Comparison of ENCODE assay signal across 21 cellular contexts in genomic region chr7:101265622-101266516, GRCh38.
"Had no signal": no experiment of that assay in that cellular context is flagged by ENCODE, and none has a peak within 500 bp of the region (broad histone marks: within the 10 kb centered on the region; RNA-seq: fewer than 3 reads in every experiment).

No MANE protein-coding gene starts in this region.

- H3K27ac ChIP-seq: epithelial cell of prostate, esophagus muscularis mucosa, gastrocnemius medialis, heart right ventricle, left ventricle myocardium inferior, psoas muscle, right lobe of liver, testis, tibial nerve, upper lobe of right lung, vagina had no signal

- H3K9me3 Mint-ChIP-seq: immature natural killer cell; nephron; stimulated activated effector memory CD8-positive, alpha-beta T cell treated with anti-CD3 and anti-CD28 coated beads, Interleukin-12 subunit alpha, Interleukin-12 subunit beta, amount 100 ng/mL, for 72 hours; stimulated activated naive CD8-positive, alpha-beta T cell treated with anti-CD3 and anti-CD28 coated beads, Interleukin-15, Interleukin-2, amounts not matched to agents 100 ng/mL and 50 ng/mL, for 24 hours had no signal

- H3K4me1 ChIP-seq: esophagus muscularis mucosa, gastrocnemius medialis, psoas muscle, right lobe of liver, tibial nerve, upper lobe of right lung, vagina had no signal

- DNase-seq: effector memory CD4-positive, alpha-beta T cell; gastrocnemius medialis; heart right ventricle; immature natural killer cell; left ventricle myocardium inferior; mesendoderm; naive B cell; psoas muscle; retina; right lobe of liver; stimulated activated CD4-positive, alpha-beta T cell treated with anti-CD3 and anti-CD28 coated beads, Interleukin-4, amount 100 ng/mL, for 1 hour; stimulated activated CD8-positive, alpha-beta memory T cell treated with anti-CD3 and anti-CD28 coated beads, Interleukin-4, amount 100 ng/mL, for 48 hours; testis; upper lobe of right lung had no signal

- H3K4me1 Mint-ChIP-seq: immature natural killer cell; naive B cell; stimulated activated effector memory CD8-positive, alpha-beta T cell treated with anti-CD3 and anti-CD28 coated beads, Interleukin-12 subunit alpha, Interleukin-12 subunit beta, amount 100 ng/mL, for 72 hours had no signal

- H3K9me3 ChIP-seq: esophagus muscularis mucosa, gastrocnemius medialis, heart right ventricle, left ventricle myocardium inferior, psoas muscle, right lobe of liver, testis, tibial nerve, upper lobe of right lung, vagina had no signal

- H3K27me3 ChIP-seq: right lobe of liver, testis, upper lobe of right lung, vagina had no signal

- H3K36me3 Mint-ChIP-seq: immature natural killer cell; naive B cell; stimulated activated effector memory CD8-positive, alpha-beta T cell treated with anti-CD3 and anti-CD28 coated beads, Interleukin-12 subunit alpha, Interleukin-12 subunit beta, amount 100 ng/mL, for 72 hours had no signal

- H3K36me3 ChIP-seq: esophagus muscularis mucosa, gastrocnemius medialis, heart right ventricle, left ventricle myocardium inferior, right lobe of liver, tibial nerve, upper lobe of right lung, vagina had no signal

- H3K4me3 Mint-ChIP-seq: immature natural killer cell; naive B cell; nephron; stimulated activated effector memory CD8-positive, alpha-beta T cell treated with anti-CD3 and anti-CD28 coated beads, Interleukin-12 subunit alpha, Interleukin-12 subunit beta, amount 100 ng/mL, for 72 hours; stimulated activated naive CD8-positive, alpha-beta T cell treated with anti-CD3 and anti-CD28 coated beads, Interleukin-15, Interleukin-2, amounts not matched to agents 100 ng/mL and 50 ng/mL, for 24 hours had no signal

- H3K4me3 ChIP-seq: esophagus muscularis mucosa, gastrocnemius medialis, heart right ventricle, left ventricle myocardium inferior, psoas muscle, right lobe of liver, testis, tibial nerve, upper lobe of right lung, vagina had no signal

- H3K27ac Mint-ChIP-seq: immature natural killer cell; naive B cell; stimulated activated effector memory CD8-positive, alpha-beta T cell treated with anti-CD3 and anti-CD28 coated beads, Interleukin-12 subunit alpha, Interleukin-12 subunit beta, amount 100 ng/mL, for 72 hours; stimulated activated naive CD8-positive, alpha-beta T cell treated with anti-CD3 and anti-CD28 coated beads, Interleukin-15, Interleukin-2, amounts not matched to agents 100 ng/mL and 50 ng/mL, for 24 hours had no signal
